In the genomic region with DNA sequence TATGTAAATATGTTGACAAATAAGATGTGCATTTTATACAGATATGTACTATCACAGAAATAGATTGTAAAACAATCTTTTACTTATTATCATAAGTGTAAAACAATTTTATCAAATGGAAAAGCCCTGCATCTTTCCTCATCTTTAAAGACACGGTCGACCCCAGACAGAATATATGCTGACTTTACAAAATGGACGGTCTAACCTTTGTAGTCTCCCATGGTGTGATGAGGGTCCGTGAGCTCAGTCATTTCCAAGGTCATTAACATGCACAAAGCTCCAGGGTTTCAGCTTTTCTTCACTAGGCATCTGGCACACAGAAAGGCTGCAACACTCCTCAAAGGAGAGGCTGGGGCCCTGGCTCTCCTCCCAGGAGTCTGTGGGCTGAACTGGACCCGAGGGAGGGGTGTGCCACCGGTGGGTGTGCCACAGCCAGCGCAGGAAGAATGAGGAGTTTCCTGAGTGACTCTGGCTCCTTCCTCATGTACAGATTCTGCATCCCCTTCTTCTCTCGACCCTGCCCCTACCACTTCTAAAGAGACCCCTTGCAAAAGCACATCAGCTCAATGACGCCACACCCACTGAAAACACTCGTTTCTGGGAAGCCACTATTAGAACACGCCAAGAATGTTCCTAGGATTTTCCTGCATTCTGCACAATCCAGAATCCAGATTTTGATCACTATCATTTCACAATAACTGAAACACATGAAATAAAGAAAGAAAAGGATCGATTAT, we compare ENCODE assay signal across 10 cellular contexts. TPM values are rescaled to one million over a fixed set of nuclear protein-coding genes. Genes with fewer than 3 reads are reported as not detected.
DNase-seq lines count a peak whose midpoint lies in the region; ATAC-seq, FAIRE-seq and TF ChIP-seq lines count a peak whose summit lies in the region.
"Had no signal": no experiment of that assay in that cellular context is flagged by ENCODE, and none has a peak within 500 bp of the region (broad histone marks: within the 10 kb centered on the region; RNA-seq: fewer than 3 reads in every experiment).

No MANE protein-coding gene starts in this region.

- DNase-seq in GM03348 (ENCODE audit: low spot score) (peak; percentile 80), breast epithelium (ENCODE audit: low spot score in 2 of 2) (peak in 1 of 2 donors; percentile 49), kidney (peak; percentile 83), superior temporal gyrus (ENCODE audit: extremely low spot score) (no peak), GM19239 (ENCODE audit: insufficient read length, low spot score) (no peak), NCI-H345 (lab: John Stamatoyannopoulos, UW) (no peak)
- DNase-seq: activated CD4-positive, alpha-beta T cell treated with anti-CD3 and anti-CD28 coated beads for 1 hour had no signal

- H3K9ac ChIP-seq in kidney (ENCODE audit: low read length in 2 of 2) (peak overlapping the region in 1 of 2 donors; percentile 43), skeletal muscle satellite cell (ENCODE audit: low read depth, low read length) (peak overlapping the region; percentile 63)

- H3K27me3 ChIP-seq in breast epithelium (no peaks in the 10 kb centered on the region), skeletal muscle satellite cell (ENCODE audit: control insufficient read depth, insufficient read depth, low read length) (no peaks in the 10 kb centered on the region)

- H3K27ac ChIP-seq in breast epithelium (peak overlapping the region; percentile 82 to 90), kidney (ENCODE audit: low read depth in 2 of 2, low read length in 2 of 2) (peak overlapping the region; percentile 90 to 91)

- no peaks in the 10 kb centered on the region for H3K36me3 ChIP-seq in breast epithelium
- H3K36me3 ChIP-seq in kidney (ENCODE audit: control insufficient read depth in 1 of 2, insufficient read depth in 2 of 2, low read length in 2 of 2): no peaks in the 10 kb centered on the region
- no peaks in the 10 kb centered on the region for H3K36me3 ChIP-seq in skeletal muscle satellite cell (ENCODE audit: insufficient read depth, low read length)

- H3K4me1 ChIP-seq in breast epithelium (peaks cover 0 to 11% of the 10 kb centered on the region in 2 donors), kidney (ENCODE audit: control insufficient read depth in 1 of 2, insufficient read depth in 1 of 2, low read depth in 1 of 2, low read length in 2 of 2) (peaks cover 20 to 44% of the 10 kb centered on the region in 2 donors), skeletal muscle satellite cell (ENCODE audit: control insufficient read depth, insufficient read depth, low read length) (peaks cover 30% of the 10 kb centered on the region)

- no peak for FAIRE-seq in kidney (lab: Jason Lieb, UNC)
- FAIRE-seq in GM19239 (lab: Jason Lieb, UNC): no peak
- FAIRE-seq: endometrium had no signal

- H3K4me3 ChIP-seq in breast epithelium: peak overlapping the region; percentile 28 to 60 (median 41)
- H3K4me3 ChIP-seq in kidney (ENCODE audit: low read length in 2 of 2): peak overlapping the region; percentile 5 to 49
- H3K4me3 ChIP-seq in skeletal muscle satellite cell (ENCODE audit: low read length): peak overlapping the region; percentile 34

- no peak for TF ChIP-seq CTCF in breast epithelium (IDR thresholded peaks at IDR 0.05)
- TF ChIP-seq CTCF in kidney (IDR thresholded peaks at IDR 0.05; ENCODE audit: borderline replicate concordance, extremely low read depth, insufficient read depth): no peak

- H3K9me3 ChIP-seq in breast epithelium (no peaks in the 10 kb centered on the region), kidney (ENCODE audit: control insufficient read depth in 1 of 2, low read length in 2 of 2) (no peaks in the 10 kb centered on the region), skeletal muscle satellite cell (replicated peaks; ENCODE audit: low read length) (no peaks in the 10 kb centered on the region)

- H3K4me2 ChIP-seq in skeletal muscle satellite cell (ENCODE audit: low read length): peak overlapping the region; percentile 64

- intact Hi-C loops in breast epithelium (cut with DNase I; ENCODE audit: low total_unique reads) (no loop called here), kidney (cut with DNase I) (no loop called here)

- no peak for TF ChIP-seq POLR2A in breast epithelium (IDR thresholded peaks at IDR 0.05)

- ATAC-seq in activated CD4-positive, CD25-positive, alpha-beta regulatory T cell treated with anti-CD3 and anti-CD28 coated beads, Interleukin-2, amount 50 U/mL, for 24 hours: no peak

RNA-seq across cellular contexts. Expression of a gene that starts 26.2 kb away (rescaled TPM):
- total RNA-seq in breast epithelium (100 to 1,000 TPM in 2 of 3 donors, 10 to 100 TPM in 1; 89.0 to 216 (median 131) TPM), kidney (158 TPM)
- polyA plus RNA-seq in kidney (ENCODE audit: insufficient read depth, low read depth, low replicate concordance): 32.3 TPM
- 0.76 and 2.0 TPM in 2 replicates for total RNA-seq in skeletal muscle satellite cell (2012; rRNA removed)

Comparison
In these comparisons a context has a peak if more than half of its experiments do, and no peak if none do; other contexts are left out.
1. DNase-seq: peak in GM03348 (single experiment) and kidney (single experiment); none in superior temporal gyrus (single experiment), GM19239 (single experiment) and NCI-H345 (single experiment).
2. Peak in every context shown above with its lines, with median percentiles within 50 percentile points of each other: H3K4me3 ChIP-seq.